ENCODE assay signal across 8 cellular contexts in genomic region chr16:72847187-72848044, GRCh38.
A peak's percentile ranks its signal among the peaks of the same experiment; 100 is the strongest.
DNase-seq lines count a peak whose midpoint lies in the region; ATAC-seq and TF ChIP-seq lines count a peak whose summit lies in the region.
"Had no signal": no experiment of that assay in that cellular context is flagged by ENCODE, and none has a peak within 500 bp of the region (broad histone marks: within the 10 kb centered on the region; RNA-seq: fewer than 3 reads in every experiment).

No MANE protein-coding gene starts in this region.

- H3K4me3 ChIP-seq in fibroblast of pulmonary artery (replicated peaks; ENCODE audit: low read depth, low read length) = no peak overlapping the region

- no peak overlapping the region for H3K4me3 Mint-ChIP-seq in T-helper 17 cell
- H3K4me3 Mint-ChIP-seq: natural killer cell treated with Interleukin-12 subunit alpha and Interleukin-12 subunit beta and Interleukin-15 and Interleukin-18, amount 100 ng/mL, for 72 hours had no signal

- peaks cover 25% of the 10 kb centered on the region for H3K27me3 Mint-ChIP-seq in T-helper 17 cell

- H3K9me3 ChIP-seq in T-helper 17 cell (ENCODE audit: control insufficient read depth, low read length, poor library complexity, severe bottlenecking) = no peaks in the 10 kb centered on the region

- ATAC-seq in GM21576 (IDR thresholded peaks at IDR 0.05; ENCODE audit: unreplicated experiment) (peak; percentile 54), T-helper 17 cell (no peak), GM18498 (IDR thresholded peaks at IDR 0.05; ENCODE audit: unreplicated experiment) (no peak)

- DNase-seq in Daoy (ENCODE audit: low read depth) = peak; percentile 25
- DNase-seq in RPMI7951 (ENCODE audit: low read depth) = peak; percentile 31
- DNase-seq in fibroblast of pulmonary artery (ENCODE audit: low read depth) = peak; percentile 54
- peak; percentile 43 for DNase-seq in renal cortical epithelial cell (ENCODE audit: low read depth)
- DNase-seq in T-helper 17 cell = no peak

- peak; percentile 61 for TF ChIP-seq CTCF in fibroblast of pulmonary artery (IDR thresholded peaks at IDR 0.05; ENCODE audit: low read length, missing control alignments)

- H3K36me3 Mint-ChIP-seq in T-helper 17 cell (ENCODE audit: low read depth) = peaks cover 2% of the 10 kb centered on the region
- H3K36me3 Mint-ChIP-seq: natural killer cell treated with Interleukin-12 subunit alpha and Interleukin-12 subunit beta and Interleukin-15 and Interleukin-18, amount 100 ng/mL, for 72 hours had no signal

- H3K4me1 Mint-ChIP-seq in T-helper 17 cell = peaks cover 22% of the 10 kb centered on the region

- H3K27ac Mint-ChIP-seq in T-helper 17 cell = no peak overlapping the region
- H3K27ac Mint-ChIP-seq: natural killer cell treated with Interleukin-12 subunit alpha and Interleukin-12 subunit beta and Interleukin-15 and Interleukin-18, amount 100 ng/mL, for 72 hours had no signal

Comparison
In these comparisons a context has a peak if more than half of its experiments do, and no peak if none do; other contexts are left out.
1. DNase-seq: peak in Daoy (single experiment), RPMI7951 (single experiment), fibroblast of pulmonary artery (single experiment) and renal cortical epithelial cell (single experiment); none in T-helper 17 cell (0 of 3).